ENCODE assay signal across 26 cellular contexts in the genomic region with DNA sequence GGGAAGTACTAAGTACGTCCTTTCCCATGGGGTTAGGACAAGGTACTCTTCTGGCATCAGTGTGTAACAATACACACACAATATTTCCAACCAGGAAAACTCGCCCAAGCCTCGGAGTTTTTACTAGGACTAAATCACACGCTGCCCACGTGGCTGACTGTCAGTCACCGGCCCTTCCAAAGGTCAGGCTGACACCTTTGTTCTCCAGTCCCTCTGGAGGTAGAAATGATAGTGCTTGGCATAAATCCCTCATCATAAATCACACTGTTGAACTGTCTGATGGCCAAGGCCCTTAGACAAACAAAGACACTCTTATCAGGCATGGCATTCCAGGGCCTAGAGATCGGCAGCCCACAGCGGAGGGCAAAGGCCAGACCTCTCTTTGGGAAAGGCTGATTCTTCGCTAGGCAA. TPM values are rescaled to one million over a fixed set of nuclear protein-coding genes. Genes with fewer than 3 reads are reported as not detected.
A peak's percentile ranks its signal among the peaks of the same experiment; 100 is the strongest.
DNase-seq lines count a peak whose midpoint lies in the region; ATAC-seq, FAIRE-seq and TF ChIP-seq lines count a peak whose summit lies in the region.
"Had no signal": no experiment of that assay in that cellular context is flagged by ENCODE, and none has a peak within 500 bp of the region (broad histone marks: within the 10 kb centered on the region; RNA-seq: fewer than 3 reads in every experiment).

No MANE protein-coding gene starts in this region.

- no peaks in the 10 kb centered on the region for H4K20me1 ChIP-seq in HepG2 (ENCODE audit: insufficient read depth, low read length)
- H4K20me1 ChIP-seq in GM23338 (replicated peaks; ENCODE audit: insufficient read depth): no peaks in the 10 kb centered on the region

- H3K9me3 ChIP-seq in HepG2 (ENCODE audit: low read length): no peaks in the 10 kb centered on the region
- no peaks in the 10 kb centered on the region for H3K9me3 ChIP-seq in vagina
- H3K9me3 ChIP-seq: HAP-1, upper lobe of left lung had no signal

- H3K36me3 Mint-ChIP-seq in activated CD8-positive, alpha-beta memory T cell treated with anti-CD3 and anti-CD28 coated beads, Interleukin-2, amount 10 ng/mL, durations not matched to agents 7 days and 5 days: no peaks in the 10 kb centered on the region
- no peaks in the 10 kb centered on the region for H3K36me3 Mint-ChIP-seq in GM23338 (ENCODE audit: low read depth)

- no peak for ATAC-seq in activated CD8-positive, alpha-beta memory T cell treated with anti-CD3 and anti-CD28 coated beads, Interleukin-2, amount 10 ng/mL, durations not matched to agents 7 days and 5 days
- ATAC-seq in HepG2 (peak; percentile 96), GM23338 (no peak), HG03378 (IDR thresholded peaks at IDR 0.05; ENCODE audit: unreplicated experiment) (no peak)
- ATAC-seq: gastroesophageal sphincter, GM12878, sciatic nerve had no signal

- no peaks in the 10 kb centered on the region for H3K9me2 ChIP-seq in GM23338 (ENCODE audit: insufficient read depth)

- no TSS peak for BruUV-seq in HepG2 (replicated peaks; lab: Mats Ljungman, UMichigan)

- H3K4me1 Mint-ChIP-seq in activated CD8-positive, alpha-beta memory T cell treated with anti-CD3 and anti-CD28 coated beads, Interleukin-2, amount 10 ng/mL, durations not matched to agents 7 days and 5 days: no peaks in the 10 kb centered on the region
- no peaks in the 10 kb centered on the region for H3K4me1 Mint-ChIP-seq in GM23338
- H3K4me1 Mint-ChIP-seq: activated CD4-positive, alpha-beta T cell treated with anti-CD3 and anti-CD28 coated beads, Interleukin-2, amount 10 ng/mL, durations not matched to agents 24 days and 14 days had no signal

- TF ChIP-seq RAD21 in HepG2 (CRISPR knock-in tag; IDR thresholded peaks at IDR 0.05): no peak

- no peak overlapping the region for H3K9ac ChIP-seq in HepG2 (ENCODE audit: insufficient read depth, low read depth, low read length)

- no peaks in the 10 kb centered on the region for H3K79me2 ChIP-seq in HepG2 (ENCODE audit: insufficient read depth, low read length)
- H3K79me2 ChIP-seq in GM23338 (replicated peaks; ENCODE audit: insufficient read depth): no peaks in the 10 kb centered on the region

- WGBS in HepG2 (ENCODE audit: low lambda C conversion rate): 4% methylated on average over 6 of the region's 9 CpGs

- H3K27ac Mint-ChIP-seq in activated CD8-positive, alpha-beta memory T cell treated with anti-CD3 and anti-CD28 coated beads, Interleukin-2, amount 10 ng/mL, durations not matched to agents 7 days and 5 days: no peak overlapping the region
- no peak overlapping the region for H3K27ac Mint-ChIP-seq in GM23338
- H3K27ac Mint-ChIP-seq: activated CD4-positive, alpha-beta T cell treated with anti-CD3 and anti-CD28 coated beads, Interleukin-2, amount 10 ng/mL, durations not matched to agents 24 days and 14 days had no signal

- no peak overlapping the region for H2AFZ ChIP-seq in HepG2 (ENCODE audit: low read length)
- no peak overlapping the region for H2AFZ ChIP-seq in GM23338

- H3K4me1 ChIP-seq in HepG2 (ENCODE audit: insufficient read depth, low read length) (peaks cover 32% of the 10 kb centered on the region), vagina (no peaks in the 10 kb centered on the region), GM23338 (ENCODE audit: insufficient read depth) (no peaks in the 10 kb centered on the region)
- H3K4me1 ChIP-seq: gastroesophageal sphincter, HAP-1, upper lobe of left lung had no signal

- H3K4me3 ChIP-seq in HepG2 (replicated peaks in 1 of 3; ENCODE audit: insufficient read depth in 1 of 3, low read depth in 2 of 3, low read length in 3 of 3) (no peak overlapping the region; a peak in 1 of 6 replicates), vagina (no peak overlapping the region), GM23338 (no peak overlapping the region)
- H3K4me3 ChIP-seq: cardiac muscle cell, gastroesophageal sphincter, GM12878, HAP-1, upper lobe of left lung had no signal

- H3K27me3 ChIP-seq in HepG2 (ENCODE audit: control insufficient read depth in 1 of 2, insufficient read depth in 2 of 2, low read length in 2 of 2): peaks cover 2 to 4% of the 10 kb centered on the region in 2 experiments; a peak in 2 of 5 replicates
- H3K27me3 ChIP-seq in vagina: no peaks in the 10 kb centered on the region
- H3K27me3 ChIP-seq in GM23338 (ENCODE audit: insufficient read depth): no peaks in the 10 kb centered on the region
- H3K27me3 ChIP-seq: upper lobe of left lung had no signal

- intact Hi-C loops in HepG2 (cut with micrococcal nuclease; ENCODE audit: unreplicated experiment): loop anchor here (2.0 kb wide), 1 partner anchor 36 kb away; no protein-coding TSS in a partner anchor
- intact Hi-C loops in vagina (cut with DNase I): no loop called here

- H3K27ac ChIP-seq in HepG2 (ENCODE audit: extremely low read length, insufficient read depth, low read length) (peak overlapping the region; percentile 27), vagina (no peak overlapping the region), GM23338 (ENCODE audit: low read depth) (no peak overlapping the region)
- H3K27ac ChIP-seq: C4-2B, cardiac muscle cell, gastroesophageal sphincter, upper lobe of left lung had no signal

- H3K27me3 Mint-ChIP-seq in activated CD8-positive, alpha-beta memory T cell treated with anti-CD3 and anti-CD28 coated beads, Interleukin-2, amount 10 ng/mL, durations not matched to agents 7 days and 5 days: peaks cover 39% of the 10 kb centered on the region
- H3K27me3 Mint-ChIP-seq in GM23338 (ENCODE audit: insufficient read depth, low read depth, poor library complexity): peaks cover 3% of the 10 kb centered on the region

- DNase-seq in activated CD8-positive, alpha-beta memory T cell treated with anti-CD3 and anti-CD28 coated beads, Interleukin-2, amount 10 ng/mL, durations not matched to agents 7 days and 5 days: peak; percentile 18
- no peak for DNase-seq in activated CD8-positive, alpha-beta memory T cell treated with anti-CD3 and anti-CD28 coated beads, Interleukin-2, amount 50 U/mL, for 4 hours
- peak; percentile 83 for DNase-seq in SW480 (ENCODE audit: low spot score)
- peak; percentile 93 for DNase-seq in HepG2 (ENCODE audit: low spot score)
- peak; percentile 49 for DNase-seq in vagina (ENCODE audit: extremely low spot score in 2 of 2)
- DNase-seq in activated gamma-delta T cell treated with Interleukin-2 at 50 U/mL for 16 hours: no peak
- DNase-seq in GM23338 (ENCODE audit: low spot score): no peak
- DNase-seq: activated CD4-positive, alpha-beta T cell treated with anti-CD3 and anti-CD28 coated beads, Interleukin-2, amount 10 ng/mL, durations not matched to agents 24 days and 14 days; activated effector memory CD4-positive, alpha-beta T cell treated with anti-CD3 and anti-CD28 coated beads, Interleukin-2, amount 50 U/mL, for 16 hours; amniotic stem cell; NCI-H146; stimulated activated naive CD4-positive, alpha-beta T cell; upper lobe of left lung had no signal

- POLR2A ChIA-PET in HepG2 (lab: Yijun Ruan, JAX): no interaction called here

- H3K4me2 ChIP-seq in HepG2 (ENCODE audit: low read depth, low read length) (peak overlapping the region; percentile 34), GM23338 (no peak overlapping the region)

- H3F3A ChIP-seq in GM23338 (replicated peaks; ENCODE audit: low read depth): no peaks in the 10 kb centered on the region

- TF ChIP-seq EP300 in HepG2 (IDR thresholded peaks at IDR 0.05; ENCODE audit: low read depth in 2 of 2, low read length in 2 of 2) (peak; percentile 45 to 78; a peak in 2 of 4 replicates), HepG2 (CRISPR knock-in tag; IDR thresholded peaks at IDR 0.05; ENCODE audit: borderline replicate concordance) (peak; percentile 65; the same call in 1 of the 2 replicates)

- TF ChIP-seq POLR2A in HepG2 (IDR thresholded peaks at IDR 0.05; ENCODE audit: insufficient read depth in 1 of 2, low read depth in 2 of 2, low read length in 2 of 2): no peak
- TF ChIP-seq POLR2A in vagina (IDR thresholded peaks at IDR 0.05): no peak

- H3K36me3 ChIP-seq in HepG2 (replicated peaks in 1 of 2; ENCODE audit: control insufficient read depth in 1 of 2, insufficient read depth in 2 of 2, low read length in 2 of 2) (no peaks in the 10 kb centered on the region), vagina (no peaks in the 10 kb centered on the region), GM23338 (ENCODE audit: insufficient read depth) (no peaks in the 10 kb centered on the region)
- H3K36me3 ChIP-seq: cardiac muscle cell, gastroesophageal sphincter, HAP-1, upper lobe of left lung had no signal

- CTCF ChIA-PET in activated CD8-positive, alpha-beta memory T cell treated with anti-CD3 and anti-CD28 coated beads, Interleukin-2, amount 10 ng/mL, durations not matched to agents 7 days and 5 days (lab: Charles Lee): interaction anchor here (1.6 kb wide), 1 partner anchor 37 kb away, joined by 4 read pairs; no protein-coding TSS in a partner anchor
- CTCF ChIA-PET in HepG2 (lab: Yijun Ruan, JAX; ENCODE audit: low intra/inter-chr PET ratio, low total read pairs): no interaction called here

- in situ Hi-C loops in HepG2 (cut with HindIII; ENCODE audit: extremely low pct_ligation_motif_present, low pct_unique_long_range_greater_than_20kb): no loop called here

- FAIRE-seq in HepG2 (lab: Jason Lieb, UNC): peak; percentile 97
- FAIRE-seq: GM12878, TTC549 had no signal

- H3K4me3 Mint-ChIP-seq in activated CD8-positive, alpha-beta memory T cell treated with anti-CD3 and anti-CD28 coated beads, Interleukin-2, amount 10 ng/mL, durations not matched to agents 7 days and 5 days: no peak overlapping the region
- no peak overlapping the region for H3K4me3 Mint-ChIP-seq in GM23338
- H3K4me3 Mint-ChIP-seq: activated CD4-positive, alpha-beta T cell treated with anti-CD3 and anti-CD28 coated beads, Interleukin-2, amount 10 ng/mL, durations not matched to agents 24 days and 14 days had no signal

- TF ChIP-seq CTCF in HepG2 (CRISPR knock-in tag; IDR thresholded peaks at IDR 0.05): peak; percentile 15
- no peak for TF ChIP-seq CTCF in vagina (IDR thresholded peaks at IDR 0.05)
- no peak for TF ChIP-seq CTCF in GM23338 (conservative IDR thresholded peaks at IDR 0.05; ENCODE audit: low read depth in 2 of 2)

- H3K9me3 Mint-ChIP-seq in activated CD8-positive, alpha-beta memory T cell treated with anti-CD3 and anti-CD28 coated beads, Interleukin-2, amount 10 ng/mL, durations not matched to agents 7 days and 5 days (ENCODE audit: low read depth): no peaks in the 10 kb centered on the region
- no peaks in the 10 kb centered on the region for H3K9me3 Mint-ChIP-seq in GM23338
- H3K9me3 Mint-ChIP-seq: activated CD4-positive, alpha-beta T cell treated with anti-CD3 and anti-CD28 coated beads, Interleukin-2, amount 10 ng/mL, durations not matched to agents 24 days and 14 days had no signal

RNA-seq across cellular contexts. Expression of a gene that starts 16.9 kb away (rescaled TPM):
- not detected for total RNA-seq in activated CD8-positive, alpha-beta memory T cell treated with anti-CD3 and anti-CD28 coated beads, Interleukin-2, amount 10 ng/mL, durations not matched to agents 7 days and 5 days
- total RNA-seq in HepG2 (2016; rRNA removed; fragmentation: Illumina TruSeq; extraction: Trizol): not detected in 2 replicates
- not detected in 2 replicates for total RNA-seq in HepG2 (2016; cell fraction: cytosol; rRNA removed; fragmentation: Illumina TruSeq; extraction: Trizol; ENCODE audit: low read depth)
- total RNA-seq in HepG2 (2016; cell fraction: insoluble cytoplasmic fraction; rRNA removed; fragmentation: Illumina TruSeq; extraction: Trizol): not detected in 2 replicates
- not detected in 2 replicates for total RNA-seq in HepG2 (2016; cell fraction: membrane; rRNA removed; fragmentation: Illumina TruSeq; extraction: Trizol)
- total RNA-seq in HepG2 (2016; cell fraction: nucleus; rRNA removed; fragmentation: Illumina TruSeq; extraction: Trizol): not detected in 2 replicates
- 0.55 and 0.82 TPM in 2 replicates for polyA plus RNA-seq in HepG2 (2011; rRNA removed)
- 0.67 and 1.1 TPM in 2 replicates for polyA plus RNA-seq in HepG2 (2011; cell fraction: cytosol; rRNA removed)
- 0.12 and 0.47 TPM in 2 replicates for polyA plus RNA-seq in HepG2 (2011; cell fraction: nucleus; rRNA removed)
- not detected in 2 replicates for polyA plus RNA-seq in HepG2 (2012)
- not detected in 2 replicates for polyA plus RNA-seq in HepG2 (2016; cell fraction: cytosol; fragmentation: Illumina TruSeq; extraction: Trizol; ENCODE audit: low read depth)
- polyA plus RNA-seq in HepG2 (2016; cell fraction: insoluble cytoplasmic fraction; fragmentation: Illumina TruSeq; extraction: Trizol; ENCODE audit: low read depth): not detected in 2 replicates
- polyA plus RNA-seq in HepG2 (2016; cell fraction: membrane; fragmentation: Illumina TruSeq; extraction: Trizol; ENCODE audit: low read depth): not detected in 2 replicates
- not detected in 2 replicates for polyA plus RNA-seq in HepG2 (2016; cell fraction: nucleus; fragmentation: Illumina TruSeq; extraction: Trizol; ENCODE audit: insufficient read depth, low read depth)
- polyA minus RNA-seq in HepG2 (2011; rRNA and poly(A)+ RNA removed; ENCODE audit: low replicate concordance): not detected in 2 replicates
- polyA minus RNA-seq in HepG2 (2011; cell fraction: cytosol; rRNA and poly(A)+ RNA removed): not detected in 2 replicates
- polyA minus RNA-seq in HepG2 (2011; cell fraction: nucleus; rRNA and poly(A)+ RNA removed): not detected in 2 replicates
- total RNA-seq in vagina: not detected
- not detected in 2 replicates for total RNA-seq in GM23338 (2014; rRNA removed; shearing (Covaris generic))
- not detected in 2 replicates for polyA plus RNA-seq in GM23338 (2016; fragmentation: Nextera tagmentation; extraction: Ambion mirVana)
- total RNA-seq: activated CD4-positive, alpha-beta T cell treated with anti-CD3 and anti-CD28 coated beads, Interleukin-2, amount 10 ng/mL, durations not matched to agents 24 days and 14 days; cardiac muscle cell; dermis microvascular lymphatic vessel endothelial cell; epithelial cell of proximal tubule; gastroesophageal sphincter; GM12878; MCF 10A had no signal
- polyA plus RNA-seq: cardiac muscle cell, GM12878 had no signal

RNA-seq across cellular contexts. Expression of a gene that starts 25.5 kb away (rescaled TPM):
- not detected for total RNA-seq in activated CD8-positive, alpha-beta memory T cell treated with anti-CD3 and anti-CD28 coated beads, Interleukin-2, amount 10 ng/mL, durations not matched to agents 7 days and 5 days
- not detected in 2 replicates for total RNA-seq in HepG2 (2016; rRNA removed; fragmentation: Illumina TruSeq; extraction: Trizol)
- not detected in 2 replicates for total RNA-seq in HepG2 (2016; cell fraction: cytosol; rRNA removed; fragmentation: Illumina TruSeq; extraction: Trizol; ENCODE audit: low read depth)
- total RNA-seq in HepG2 (2016; cell fraction: insoluble cytoplasmic fraction; rRNA removed; fragmentation: Illumina TruSeq; extraction: Trizol): not detected in 2 replicates
- total RNA-seq in HepG2 (2016; cell fraction: membrane; rRNA removed; fragmentation: Illumina TruSeq; extraction: Trizol): not detected in 2 replicates
- not detected in 2 replicates for total RNA-seq in HepG2 (2016; cell fraction: nucleus; rRNA removed; fragmentation: Illumina TruSeq; extraction: Trizol)
- 0.03 and 0.04 TPM in 2 replicates for polyA plus RNA-seq in HepG2 (2011; rRNA removed)
- not detected in 2 replicates for polyA plus RNA-seq in HepG2 (2011; cell fraction: cytosol; rRNA removed)
- polyA plus RNA-seq in HepG2 (2011; cell fraction: nucleus; rRNA removed): 0.08 TPM in 1 of 2 replicates, not detected in the other
- polyA plus RNA-seq in HepG2 (2012): not detected in 2 replicates
- not detected in 2 replicates for polyA plus RNA-seq in HepG2 (2016; cell fraction: cytosol; fragmentation: Illumina TruSeq; extraction: Trizol; ENCODE audit: low read depth)
- not detected in 2 replicates for polyA plus RNA-seq in HepG2 (2016; cell fraction: insoluble cytoplasmic fraction; fragmentation: Illumina TruSeq; extraction: Trizol; ENCODE audit: low read depth)
- polyA plus RNA-seq in HepG2 (2016; cell fraction: membrane; fragmentation: Illumina TruSeq; extraction: Trizol; ENCODE audit: low read depth): not detected in 2 replicates
- polyA plus RNA-seq in HepG2 (2016; cell fraction: nucleus; fragmentation: Illumina TruSeq; extraction: Trizol; ENCODE audit: insufficient read depth, low read depth): not detected in 2 replicates
- polyA minus RNA-seq in HepG2 (2011; rRNA and poly(A)+ RNA removed; ENCODE audit: low replicate concordance): not detected in 2 replicates
- polyA minus RNA-seq in HepG2 (2011; cell fraction: cytosol; rRNA and poly(A)+ RNA removed): not detected in 2 replicates
- not detected in 2 replicates for polyA minus RNA-seq in HepG2 (2011; cell fraction: nucleus; rRNA and poly(A)+ RNA removed)
- total RNA-seq in vagina: 5.6 TPM
- 23.5 and 27.6 TPM in 2 replicates for total RNA-seq in GM23338 (2014; rRNA removed; shearing (Covaris generic))
- polyA plus RNA-seq in GM23338 (2016; fragmentation: Nextera tagmentation; extraction: Ambion mirVana): 9.3 and 10.3 TPM in 2 replicates
- total RNA-seq: activated CD4-positive, alpha-beta T cell treated with anti-CD3 and anti-CD28 coated beads, Interleukin-2, amount 10 ng/mL, durations not matched to agents 24 days and 14 days; dermis microvascular lymphatic vessel endothelial cell; GM12878; mononuclear cell; RPMI7951 had no signal

RNA-seq across cellular contexts. Expression of a gene that starts 45.6 kb away (rescaled TPM):
- total RNA-seq in activated CD8-positive, alpha-beta memory T cell treated with anti-CD3 and anti-CD28 coated beads, Interleukin-2, amount 10 ng/mL, durations not matched to agents 7 days and 5 days: 100 to 1,000 TPM; 479 to 513 TPM
- total RNA-seq in HepG2 (2016; rRNA removed; fragmentation: Illumina TruSeq; extraction: Trizol) (6.7 and 9.7 TPM in 2 replicates), vagina (290 TPM)
- total RNA-seq in HepG2 (2016; cell fraction: cytosol; rRNA removed; fragmentation: Illumina TruSeq; extraction: Trizol; ENCODE audit: low read depth): 1.7 and 2.0 TPM in 2 replicates
- 7.1 and 9.8 TPM in 2 replicates for total RNA-seq in HepG2 (2016; cell fraction: insoluble cytoplasmic fraction; rRNA removed; fragmentation: Illumina TruSeq; extraction: Trizol)
- total RNA-seq in HepG2 (2016; cell fraction: membrane; rRNA removed; fragmentation: Illumina TruSeq; extraction: Trizol): 3.3 and 3.5 TPM in 2 replicates
- total RNA-seq in HepG2 (2016; cell fraction: nucleus; rRNA removed; fragmentation: Illumina TruSeq; extraction: Trizol): 2.5 and 3.4 TPM in 2 replicates
- polyA plus RNA-seq in HepG2 (2011; rRNA removed) (17.2 and 21.2 TPM in 2 replicates), GM23338 (2016; fragmentation: Nextera tagmentation; extraction: Ambion mirVana) (53.7 and 58.2 TPM in 2 replicates)
- 18.8 and 19.0 TPM in 2 replicates for polyA plus RNA-seq in HepG2 (2011; cell fraction: cytosol; rRNA removed)
- polyA plus RNA-seq in HepG2 (2011; cell fraction: nucleus; rRNA removed): 6.8 and 9.1 TPM in 2 replicates
- polyA plus RNA-seq in HepG2 (2012): 5.9 and 19.9 TPM in 2 replicates
- polyA plus RNA-seq in HepG2 (2016; cell fraction: cytosol; fragmentation: Illumina TruSeq; extraction: Trizol; ENCODE audit: low read depth): 3.1 TPM in 2 replicates
- polyA plus RNA-seq in HepG2 (2016; cell fraction: insoluble cytoplasmic fraction; fragmentation: Illumina TruSeq; extraction: Trizol; ENCODE audit: low read depth): 13.2 and 15.2 TPM in 2 replicates
- 3.8 and 3.9 TPM in 2 replicates for polyA plus RNA-seq in HepG2 (2016; cell fraction: membrane; fragmentation: Illumina TruSeq; extraction: Trizol; ENCODE audit: low read depth)
- polyA plus RNA-seq in HepG2 (2016; cell fraction: nucleus; fragmentation: Illumina TruSeq; extraction: Trizol; ENCODE audit: insufficient read depth, low read depth): 6.2 and 8.6 TPM in 2 replicates
- polyA minus RNA-seq in HepG2 (2011; rRNA and poly(A)+ RNA removed; ENCODE audit: low replicate concordance): 16.1 and 272 TPM in 2 replicates
- 7.6 and 8.4 TPM in 2 replicates for polyA minus RNA-seq in HepG2 (2011; cell fraction: cytosol; rRNA and poly(A)+ RNA removed)
- polyA minus RNA-seq in HepG2 (2011; cell fraction: nucleus; rRNA and poly(A)+ RNA removed): 2.6 and 3.4 TPM in 2 replicates
- total RNA-seq in GM23338 (2014; rRNA removed; shearing (Covaris generic)): 55.4 and 60.1 TPM in 2 replicates

Comparison
In these comparisons a context has a peak if more than half of its experiments do, and no peak if none do; other contexts are left out.
1. DNase-seq: peak in activated CD8-positive, alpha-beta memory T cell treated with anti-CD3 and anti-CD28 coated beads, Interleukin-2, amount 10 ng/mL, durations not matched to agents 7 days and 5 days (single experiment), SW480 (single experiment), HepG2 (single experiment) and vagina (2 of 2); none in activated CD8-positive, alpha-beta memory T cell treated with anti-CD3 and anti-CD28 coated beads, Interleukin-2, amount 50 U/mL, for 4 hours (single experiment), activated gamma-delta T cell treated with Interleukin-2 at 50 U/mL for 16 hours (single experiment) and GM23338 (single experiment).